In the genomic region with DNA sequence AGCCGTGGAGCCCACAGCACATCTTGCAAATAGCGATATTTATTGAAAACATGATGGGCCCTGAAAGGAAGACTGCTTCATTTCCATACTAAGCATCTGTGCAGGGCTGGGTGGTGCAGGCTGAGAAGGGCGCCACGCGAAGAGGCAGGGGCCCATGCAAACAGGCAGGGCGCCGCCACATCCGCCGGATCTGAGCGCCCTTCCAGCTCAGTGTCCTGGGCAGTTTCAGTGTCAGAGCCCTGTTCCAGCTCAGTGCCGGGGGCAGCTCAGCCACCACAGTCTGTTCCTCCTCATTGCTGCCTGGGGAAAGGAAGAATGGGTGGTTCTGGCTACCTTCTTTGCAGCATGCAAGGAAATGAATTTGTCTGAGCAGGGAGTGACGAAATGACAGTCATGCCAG, we compare ENCODE assay signal across 22 cellular contexts.
A peak's percentile ranks its signal among the peaks of the same experiment; 100 is the strongest.
DNase-seq lines count a peak whose midpoint lies in the region; ATAC-seq and TF ChIP-seq lines count a peak whose summit lies in the region.
"Had no signal": no experiment of that assay in that cellular context is flagged by ENCODE, and none has a peak within 500 bp of the region (broad histone marks: within the 10 kb centered on the region; RNA-seq: fewer than 3 reads in every experiment).

No MANE protein-coding gene starts in this region.

- no peak for DNase-seq in GM23248
- DNase-seq in NCI-H526 treated with DMSO at 0.1 percent for 48 hours (lab: John Stamatoyannopoulos, UW) = peak; percentile 49
- no peak for DNase-seq in activated CD4-positive, alpha-beta T cell treated with anti-CD3 and anti-CD28 coated beads, Interleukin-2, amount 50 U/mL, for 4 hours
- DNase-seq in NCI-H2029 (lab: John Stamatoyannopoulos, UW) = no peak
- no peak for DNase-seq in AG08395 (ENCODE audit: low spot score)
- DNase-seq: C1 segment of cervical spinal cord; CD8-positive, alpha-beta T cell; DND-41; NCI-H1048; NCI-H1436 treated with DMSO at 0.1 percent for 48 hours; NCI-H1930; NCI-H2227 treated with DMSO at 0.1 percent for 48 hours; NCI-H510A; NCI-H82; OCI-M1; RPMI8226; SIG-M5; T-cell had no signal

- H3K79me2 ChIP-seq in GM23248 (ENCODE audit: insufficient read depth) = no peaks in the 10 kb centered on the region
- peaks cover 13% of the 10 kb centered on the region for H3K79me2 ChIP-seq in neural cell (replicated peaks; ENCODE audit: insufficient read depth, low read length)

- no peak for TF ChIP-seq CTCF in neural cell (IDR thresholded peaks at IDR 0.05; ENCODE audit: poor library complexity, severe bottlenecking)

- no peaks in the 10 kb centered on the region for H3K9me2 ChIP-seq in GM23248 (ENCODE audit: insufficient read depth)
- H3K9me2 ChIP-seq in neural cell (ENCODE audit: insufficient read depth, low read length) = no peaks in the 10 kb centered on the region

- TF ChIP-seq EP300 in neural cell (conservative IDR thresholded peaks at IDR 0.05; ENCODE audit: poor library complexity, severe bottlenecking) = no peak

- H3K4me1 ChIP-seq in GM23248 (ENCODE audit: insufficient read depth) = peaks cover 8% of the 10 kb centered on the region

- H3K27ac ChIP-seq in GM23248 (no peak overlapping the region), neural cell (ENCODE audit: low read length) (peak overlapping the region; percentile 67)
- H3K27ac ChIP-seq: KMS-11 had no signal

- H4K20me1 ChIP-seq in GM23248 (ENCODE audit: insufficient read depth) (no peaks in the 10 kb centered on the region), neural cell (ENCODE audit: insufficient read depth) (no peaks in the 10 kb centered on the region)

- H3K4me3 ChIP-seq in GM23248 (no peak overlapping the region), neural cell (ENCODE audit: low read length) (peak overlapping the region; percentile 31)
- H3K4me3 ChIP-seq: GM12878 had no signal

- H3K27me3 ChIP-seq in GM23248 (replicated peaks; ENCODE audit: insufficient read depth) = no peaks in the 10 kb centered on the region
- no peaks in the 10 kb centered on the region for H3K27me3 ChIP-seq in neural cell (ENCODE audit: insufficient read depth, low read depth, low read length)

- H3F3A ChIP-seq in GM23248 (ENCODE audit: insufficient read depth) = no peaks in the 10 kb centered on the region
- H3F3A ChIP-seq in neural cell (ENCODE audit: insufficient read depth, low read length, poor library complexity, severe bottlenecking) = no peaks in the 10 kb centered on the region

- H3K4me2 ChIP-seq in GM23248 (ENCODE audit: unreplicated experiment) = no peak overlapping the region
- H3K4me2 ChIP-seq in neural cell (ENCODE audit: low read length) = no peak overlapping the region
- H3K4me2 ChIP-seq: KMS-11 had no signal

- 37% methylated on average over 12 of the region's 12 CpGs for WGBS in GM23248 (ENCODE audit: low coverage in 1 of 2, low lambda C conversion rate in 2 of 2, missing lambda C conversion rate in 2 of 2), 2 experiments

- no peaks in the 10 kb centered on the region for H3K36me3 ChIP-seq in GM23248 (ENCODE audit: low read depth)
- peaks cover 27% of the 10 kb centered on the region for H3K36me3 ChIP-seq in neural cell (ENCODE audit: insufficient read depth, low read length)

- no peak for TF ChIP-seq RAD21 in neural cell (conservative IDR thresholded peaks at IDR 0.05)

- in situ Hi-C loops in GM23248 (cut with MboI) = no loop called here

- H3K9me3 ChIP-seq in GM23248 (ENCODE audit: low read depth) (no peaks in the 10 kb centered on the region), neural cell (ENCODE audit: low read length) (no peaks in the 10 kb centered on the region)

- no peak overlapping the region for H3K9ac ChIP-seq in GM23248
- H3K9ac ChIP-seq in neural cell (ENCODE audit: low read length) = no peak overlapping the region
- H3K9ac ChIP-seq: KMS-11 had no signal

- peak overlapping the region; percentile 37; the same call in 1 of the 2 replicates for H2AFZ ChIP-seq in GM23248
- H2AFZ ChIP-seq in neural cell (ENCODE audit: low read depth, low read length) = no peak overlapping the region

- peak; percentile 28; the same call in 1 of the 3 replicates for ATAC-seq in SK-N-SH treated with all-trans-retinoic acid at 6 μM for 48 hours
- ATAC-seq: CD8-positive, alpha-beta T cell; GM12878; T-cell had no signal

TF ChIP-seq in SK-N-SH treated with all-trans-retinoic acid at 6 μM for 48 hours, 23 proteins besides CTCF, POLR2A, EP300 and RAD21:
- TF ChIP-seq TCF4 (CRISPR knock-in tag; IDR thresholded peaks at IDR 0.05; ENCODE audit: borderline replicate concordance) (peak; percentile 36; the same call in 1 of the 2 replicates), OSR1 (CRISPR knock-in tag; IDR thresholded peaks at IDR 0.05) (no peak)

TF ChIP-seq in neural cell, 6 proteins besides CTCF, POLR2A, EP300 and RAD21:
- TF ChIP-seq POLR2AphosphoS5 (IDR thresholded peaks at IDR 0.05) = peak; percentile 29
- no peak for TF ChIP-seq EZH2 (IDR thresholded peaks at IDR 0.05; ENCODE audit: borderline replicate concordance, insufficient read depth, low read length, poor library complexity, severe bottlenecking)
